ENCODE assay signal across 11 cellular contexts in the genomic region with DNA sequence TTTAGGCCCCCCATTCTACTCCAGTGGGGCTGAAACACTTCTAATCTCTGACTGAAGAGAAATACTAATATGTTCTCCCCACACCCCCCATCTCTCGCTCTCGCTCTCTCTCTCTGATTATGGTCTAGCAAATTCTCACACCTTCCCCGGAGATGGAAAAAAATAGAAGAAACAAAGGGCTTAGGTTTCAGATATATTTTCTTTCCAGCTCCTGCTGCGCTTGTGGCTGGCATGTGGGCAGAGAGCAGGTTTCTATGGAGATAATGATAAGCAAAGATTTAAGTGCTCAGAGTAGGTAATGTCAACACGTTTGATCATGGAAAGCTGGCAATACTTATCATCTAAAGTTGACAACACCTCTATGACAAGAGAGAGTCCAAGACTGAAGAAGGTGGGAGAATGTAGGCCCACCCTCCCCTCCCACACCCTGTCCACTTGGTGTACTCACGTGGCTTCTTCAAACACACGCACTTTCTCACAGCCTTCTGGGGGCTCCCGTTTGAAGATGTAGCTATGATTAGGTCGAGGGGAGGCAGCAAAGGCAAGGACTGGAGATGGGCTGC. TPM values are rescaled to one million over a fixed set of nuclear protein-coding genes. Genes with fewer than 3 reads are reported as not detected.
DNase-seq lines count a peak whose midpoint lies in the region; ATAC-seq, FAIRE-seq and TF ChIP-seq lines count a peak whose summit lies in the region.
"Had no signal": no experiment of that assay in that cellular context is flagged by ENCODE, and none has a peak within 500 bp of the region (broad histone marks: within the 10 kb centered on the region; RNA-seq: fewer than 3 reads in every experiment).

No MANE protein-coding gene starts in this region.

- ATAC-seq in left cardiac atrium (peak; percentile 32 to 61), Right ventricle myocardium superior (ENCODE audit: poor library complexity) (no peak), upper lobe of left lung (ENCODE audit: low FRiP score in 2 of 2) (no peak), GM19452 (IDR thresholded peaks at IDR 0.05; ENCODE audit: unreplicated experiment) (no peak)
- ATAC-seq in activated T-cell treated with anti-CD3 and anti-CD28 coated beads, Interleukin-2, amount 50 U/mL, for 72 hours (replicated peaks in 1 of 2), result peak; percentile 27 to 48

- H3K27ac ChIP-seq in upper lobe of left lung, result peak overlapping the region in 3 of 4 donors; percentile 24 to 55 (median 48)
- H3K27ac ChIP-seq: PC-9 had no signal

- DNase-seq in left cardiac atrium, result no peak
- no peak for DNase-seq in Right ventricle myocardium superior
- DNase-seq in activated T-cell treated with anti-CD3 and anti-CD28 coated beads, Interleukin-2, amount 50 U/mL, for 72 hours, result peak in 1 of 2 donors; percentile 29
- DNase-seq in upper lobe of left lung, result no peak
- no peak for DNase-seq in epidermal melanocyte (ENCODE audit: insufficient read length, low spot score)
- no peak for DNase-seq in NCI-H1930 (lab: John Stamatoyannopoulos, UW)
- DNase-seq: activated CD4-positive, CD25-positive, alpha-beta regulatory T cell treated with anti-CD3 and anti-CD28 coated beads, Interleukin-2, amount 50 U/mL, for 72 hours; PC-9 had no signal

- no peak for TF ChIP-seq EP300 in upper lobe of left lung (IDR thresholded peaks at IDR 0.05)

- H3K4me3 ChIP-seq in upper lobe of left lung, result no peak overlapping the region
- H3K4me3 ChIP-seq: PC-9 had no signal

- H3K36me3 Mint-ChIP-seq in activated T-cell treated with anti-CD3 and anti-CD28 coated beads, Interleukin-2, amount 50 U/mL, for 72 hours (ENCODE audit: insufficient read depth in 2 of 2), result peaks cover 16 to 25% of the 10 kb centered on the region in 2 donors

- no peaks in the 10 kb centered on the region for H3K4me1 ChIP-seq in upper lobe of left lung

- FAIRE-seq in islet of Langerhans (lab: Jason Lieb, UNC), result peak; percentile 100

- peaks cover 5 to 79% (median 36%) of the 10 kb centered on the region in 4 donors for H3K36me3 ChIP-seq in upper lobe of left lung

- H3K27me3 ChIP-seq in upper lobe of left lung, result no peaks in the 10 kb centered on the region
- H3K27me3 ChIP-seq: neutrophil had no signal

- intact Hi-C loops in left cardiac atrium (cut with DNase I) (no loop called here), Right ventricle myocardium superior (cut with DNase I) (no loop called here)

- H3K27ac Mint-ChIP-seq in activated T-cell treated with anti-CD3 and anti-CD28 coated beads, Interleukin-2, amount 50 U/mL, for 72 hours, result peak overlapping the region; percentile 96

- H3K4me1 Mint-ChIP-seq in activated T-cell treated with anti-CD3 and anti-CD28 coated beads, Interleukin-2, amount 50 U/mL, for 72 hours (ENCODE audit: low read depth), result peaks cover 45% of the 10 kb centered on the region

- 66 to 70% methylated on average over 9 of the region's 9 CpGs for WGBS in upper lobe of left lung, 2 donors

- no peak for TF ChIP-seq CTCF in upper lobe of left lung (IDR thresholded peaks at IDR 0.05)

- peak overlapping the region; percentile 60 to 75 for H3K4me3 Mint-ChIP-seq in activated T-cell treated with anti-CD3 and anti-CD28 coated beads, Interleukin-2, amount 50 U/mL, for 72 hours

- H3K9me3 ChIP-seq in upper lobe of left lung, result no peaks in the 10 kb centered on the region
- H3K9me3 ChIP-seq: neutrophil had no signal

- H3K27me3 Mint-ChIP-seq in activated T-cell treated with anti-CD3 and anti-CD28 coated beads, Interleukin-2, amount 50 U/mL, for 72 hours (ENCODE audit: low read depth), result no peaks in the 10 kb centered on the region

- no peaks in the 10 kb centered on the region for H3K9me3 Mint-ChIP-seq in activated T-cell treated with anti-CD3 and anti-CD28 coated beads, Interleukin-2, amount 50 U/mL, for 72 hours

- TF ChIP-seq POLR2A in upper lobe of left lung (IDR thresholded peaks at IDR 0.05), result no peak

RNA-seq across cellular contexts. Expression of a gene that starts 8.0 kb away (rescaled TPM):
- total RNA-seq in left cardiac atrium (10 to 100 TPM; 48.8 to 78.8 TPM), Right ventricle myocardium superior (53.3 TPM), upper lobe of left lung (10 to 100 TPM; 16.2 to 57.4 (median 42.2) TPM)
- 10 to 100 TPM; 62.6 to 73.9 TPM for total RNA-seq in activated T-cell treated with anti-CD3 and anti-CD28 coated beads, Interleukin-2, amount 50 U/mL, for 72 hours

RNA-seq across cellular contexts. Expression of a gene that starts 37.9 kb away (rescaled TPM):
- total RNA-seq in left cardiac atrium (10 to 100 TPM; 60.5 to 69.5 TPM), Right ventricle myocardium superior (64.0 TPM), upper lobe of left lung (10 to 100 TPM; 56.6 to 99.2 (median 80.4) TPM)
- 10 to 100 TPM; 77.8 to 82.2 TPM for total RNA-seq in activated T-cell treated with anti-CD3 and anti-CD28 coated beads, Interleukin-2, amount 50 U/mL, for 72 hours

RNA-seq across cellular contexts. Expression of a gene that starts 48.1 kb away (rescaled TPM):
- 10 to 100 TPM in 1 of 2 donors, 1 to 10 TPM in 1; 5.3 to 13.9 TPM for total RNA-seq in left cardiac atrium
- total RNA-seq in Right ventricle myocardium superior, result 9.5 TPM
- 10 to 100 TPM; 19.5 to 29.3 TPM for total RNA-seq in activated T-cell treated with anti-CD3 and anti-CD28 coated beads, Interleukin-2, amount 50 U/mL, for 72 hours
- total RNA-seq in upper lobe of left lung, result 10 to 100 TPM; 15.1 to 22.0 (median 18.2) TPM

Comparison
In these comparisons a context has a peak if more than half of its experiments do, and no peak if none do; other contexts are left out.
1. ATAC-seq: peak in left cardiac atrium (2 of 2) and activated T-cell treated with anti-CD3 and anti-CD28 coated beads, Interleukin-2, amount 50 U/mL, for 72 hours (2 of 2); none in Right ventricle myocardium superior (single experiment), upper lobe of left lung (0 of 2) and GM19452 (single experiment).